8 cellular contexts compared by ENCODE assay signal in the genomic region with DNA sequence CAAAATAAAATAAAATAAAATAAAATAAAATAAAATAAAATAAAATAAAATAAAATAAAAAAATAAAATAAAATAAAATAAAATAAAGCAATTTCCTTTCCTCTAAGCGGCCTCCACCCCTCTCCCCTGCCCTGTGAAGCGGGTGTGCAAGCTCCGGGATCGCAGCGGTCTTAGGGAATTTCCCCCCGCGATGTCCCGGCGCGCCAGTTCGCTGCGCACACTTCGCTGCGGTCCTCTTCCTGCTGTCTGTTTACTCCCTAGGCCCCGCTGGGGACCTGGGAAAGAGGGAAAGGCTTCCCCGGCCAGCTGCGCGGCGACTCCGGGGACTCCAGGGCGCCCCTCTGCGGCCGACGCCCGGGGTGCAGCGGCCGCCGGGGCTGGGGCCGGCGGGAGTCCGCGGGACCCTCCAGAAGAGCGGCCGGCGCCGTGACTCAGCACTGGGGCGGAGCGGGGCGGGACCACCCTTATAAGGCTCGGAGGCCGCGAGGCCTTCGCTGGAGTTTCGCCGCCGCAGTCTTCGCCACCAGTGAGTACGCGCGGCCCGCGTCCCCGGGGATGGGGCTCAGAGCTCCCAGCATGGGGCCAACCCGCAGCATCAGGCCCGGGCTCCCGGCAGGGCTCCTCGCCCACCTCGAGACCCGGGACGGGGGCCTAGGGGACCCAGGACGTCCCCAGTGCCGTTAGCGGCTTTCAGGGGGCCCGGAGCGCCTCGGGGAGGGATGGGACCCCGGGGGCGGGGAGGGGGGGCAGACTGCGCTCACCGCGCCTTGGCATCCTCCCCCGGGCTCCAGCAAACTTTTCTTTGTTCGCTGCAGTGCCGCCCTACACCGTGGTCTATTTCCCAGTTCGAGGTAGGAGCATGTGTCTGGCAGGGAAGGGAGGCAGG. TPM values are rescaled to one million over a fixed set of nuclear protein-coding genes. Genes with fewer than 3 reads are reported as not detected.
A peak's percentile ranks its signal among the peaks of the same experiment; 100 is the strongest.
DNase-seq lines count a peak whose midpoint lies in the region; ATAC-seq and TF ChIP-seq lines count a peak whose summit lies in the region.

A gene (plus strand): TSS at position 494 of the 886 bp plus-strand sequence. CDS start 32 bp downstream, at position 526.

- peaks cover 58% of the 10 kb centered on the region for H3K4me1 Mint-ChIP-seq in HFFc6 (ENCODE audit: low read depth)

- H3K36me3 Mint-ChIP-seq in HFFc6 (ENCODE audit: low read depth), result peaks cover 17% of the 10 kb centered on the region; the same call in 1 of the 2 replicates

- TF ChIP-seq CTCF in GM12865 (IDR thresholded peaks at IDR 0.05; ENCODE audit: insufficient read depth, low read depth, low read length, missing control alignments) (peak; percentile 71), HFFc6 (IDR thresholded peaks at IDR 0.05) (peak; percentile 86)

- no peaks in the 10 kb centered on the region for H3K9me3 Mint-ChIP-seq in HFFc6

- H3K27me3 Mint-ChIP-seq in HFFc6 (ENCODE audit: insufficient read depth), result peaks cover 24% of the 10 kb centered on the region

- H3K4me3 Mint-ChIP-seq in HFFc6, result peak within 1 kb of the TSS; percentile 94

- DNase-seq in GM12865 (ENCODE audit: low read depth), result peak; percentile 91
- DNase-seq in HFFc6, result peak; percentile 77
- DNase-seq in NCI-H1436 treated with DMSO at 0.1 percent for 48 hours (lab: John Stamatoyannopoulos, UW), result peak; percentile 65
- peak; percentile 58 to 64 (median 62) for DNase-seq in activated CD4-positive, CD25-positive, alpha-beta regulatory T cell (lab: John Stamatoyannopoulos, UW)
- DNase-seq in central memory CD4-positive, alpha-beta T cell, result peak; percentile 64
- peak; percentile 96 for DNase-seq in islet precursor cell
- DNase-seq in stimulated activated CD4-positive, alpha-beta T cell treated with anti-CD3 and anti-CD28 coated beads, Interleukin-15, amount 100 ng/mL, for 1 hour (ENCODE audit: low read depth in 1 of 2, low spot score in 1 of 2), result peak; percentile 63 to 77

- ATAC-seq in HG03378 (IDR thresholded peaks at IDR 0.05; ENCODE audit: unreplicated experiment), result no peak

- peak within 1 kb of the TSS; percentile 82 for H3K4me3 ChIP-seq in GM12865 (ENCODE audit: low read depth, low read length)

- peak within 1 kb of the TSS; percentile 87 for H3K27ac Mint-ChIP-seq in HFFc6

RNA-seq across cellular contexts. Expression of the gene that starts here (rescaled TPM):
- total RNA-seq in HFFc6 (2021; fragmentation: NEBNext Ultra II Directional; extraction: Animal tissue kit (Norgen Biotek cat#: 25700)), result 100 to 1,000 TPM; 497 to 569 (median 512) TPM
